ENCODE assay signal across 14 cellular contexts in genomic region chr12:113876160-113876559, GRCh38.
DNase-seq lines count a peak whose midpoint lies in the region; TF ChIP-seq lines count a peak whose summit lies in the region.
"Had no signal": no experiment of that assay in that cellular context is flagged by ENCODE, and none has a peak within 500 bp of the region (broad histone marks: within the 10 kb centered on the region; RNA-seq: fewer than 3 reads in every experiment).

No MANE protein-coding gene starts in this region.

- no peak overlapping the region for H3K4me3 Mint-ChIP-seq in chondrocyte (ENCODE audit: unreplicated experiment)
- H3K4me3 Mint-ChIP-seq: CD4-positive, alpha-beta T cell had no signal

- H3K9me3 ChIP-seq in AG04450 (ENCODE audit: control insufficient read depth, insufficient read depth, low read length) = no peaks in the 10 kb centered on the region
- no peaks in the 10 kb centered on the region for H3K9me3 ChIP-seq in SJSA1 (replicated peaks)
- no peaks in the 10 kb centered on the region for H3K9me3 ChIP-seq in smooth muscle cell (replicated peaks; ENCODE audit: low read depth)
- H3K9me3 ChIP-seq: BE2C had no signal

- CTCF ChIA-PET in AG04450 (lab: Charles Lee) = no interaction called here

- POLR2A ChIA-PET in AG04450 (lab: Yijun Ruan, JAX) = no interaction called here

- TF ChIP-seq CTCF in AG04450 (IDR thresholded peaks at IDR 0.05; ENCODE audit: low read depth, low read length) (no peak), chondrocyte (IDR thresholded peaks at IDR 0.05) (no peak), smooth muscle cell (IDR thresholded peaks at IDR 0.05; ENCODE audit: borderline replicate concordance, insufficient read depth, poor library complexity, severe bottlenecking) (no peak)

- H3K27me3 Mint-ChIP-seq in chondrocyte (ENCODE audit: low read depth) = no peaks in the 10 kb centered on the region
- H3K27me3 Mint-ChIP-seq: CD4-positive, alpha-beta T cell had no signal

- H4K20me1 ChIP-seq in smooth muscle cell (ENCODE audit: low read depth) = no peaks in the 10 kb centered on the region

- H3K27ac Mint-ChIP-seq in chondrocyte (ENCODE audit: unreplicated experiment) = no peak overlapping the region
- H3K27ac Mint-ChIP-seq: CD4-positive, alpha-beta T cell had no signal

- H3K4me1 Mint-ChIP-seq in chondrocyte (ENCODE audit: low read depth) = peaks cover 6% of the 10 kb centered on the region

- H3K36me3 Mint-ChIP-seq in chondrocyte (ENCODE audit: low read depth) = peaks cover 8% of the 10 kb centered on the region

- H3F3A ChIP-seq in smooth muscle cell (ENCODE audit: low read depth) = no peaks in the 10 kb centered on the region

- H3K9ac ChIP-seq in smooth muscle cell (ENCODE audit: low read depth) = no peak overlapping the region

- no peak overlapping the region for H2AFZ ChIP-seq in smooth muscle cell (ENCODE audit: low read depth)

- H3K4me1 ChIP-seq in SJSA1 (replicated peaks) (peaks cover 25% of the 10 kb centered on the region), smooth muscle cell (ENCODE audit: low read depth) (no peaks in the 10 kb centered on the region)
- H3K4me1 ChIP-seq: BE2C had no signal

- H3K4me3 ChIP-seq in AG04450 (ENCODE audit: low read depth, low read length) (no peak overlapping the region), SJSA1 (no peak overlapping the region), smooth muscle cell (no peak overlapping the region)

- H3K27ac ChIP-seq in AG04450 (ENCODE audit: low read depth, low read length) = peak overlapping the region; percentile 42
- peak overlapping the region; percentile 86 for H3K27ac ChIP-seq in SJSA1
- H3K27ac ChIP-seq in smooth muscle cell (ENCODE audit: low read depth) = peak overlapping the region; percentile 89
- H3K27ac ChIP-seq: C4-2B had no signal

- no peaks in the 10 kb centered on the region for H3K9me3 Mint-ChIP-seq in chondrocyte (ENCODE audit: low read depth)
- H3K9me3 Mint-ChIP-seq: CD4-positive, alpha-beta T cell had no signal

- 93% methylated on average over 2 of the region's 2 CpGs for WGBS in smooth muscle cell (ENCODE audit: low lambda C conversion rate)

- H3K36me3 ChIP-seq in SJSA1 (peaks cover 17% of the 10 kb centered on the region), smooth muscle cell (ENCODE audit: low read depth) (no peaks in the 10 kb centered on the region)
- H3K36me3 ChIP-seq: BE2C had no signal

- DNase-seq in AG04450 (ENCODE audit: low read depth, low spot score) (no peak), SJSA1 (ENCODE audit: low read depth in 1 of 2, low spot score in 2 of 2) (no peak), chondrocyte (ENCODE audit: low spot score) (peak; percentile 43), smooth muscle cell (lab: John Stamatoyannopoulos, UW; ENCODE audit: unreplicated experiment) (no peak), HCEC 1CT (no peak), occipital lobe (lab: John Stamatoyannopoulos, UW) (no peak), COR-L47 (lab: John Stamatoyannopoulos, UW) (no peak)
- DNase-seq: BE2C; CD4-positive, alpha-beta T cell; DMS79; GF-D8; GOT3; H7 had no signal

- no peak overlapping the region for H3K4me2 ChIP-seq in smooth muscle cell

- H3K27me3 ChIP-seq in AG04450 (ENCODE audit: control insufficient read depth, insufficient read depth, low read length) = no peaks in the 10 kb centered on the region
- H3K27me3 ChIP-seq in SJSA1 (replicated peaks) = no peaks in the 10 kb centered on the region
- H3K27me3 ChIP-seq in smooth muscle cell (ENCODE audit: low read depth) = no peaks in the 10 kb centered on the region
- H3K27me3 ChIP-seq: BE2C had no signal

- H3K79me2 ChIP-seq in smooth muscle cell (ENCODE audit: low read depth) = no peaks in the 10 kb centered on the region
